1 cellular context compared by ENCODE assay signal in the genomic region with DNA sequence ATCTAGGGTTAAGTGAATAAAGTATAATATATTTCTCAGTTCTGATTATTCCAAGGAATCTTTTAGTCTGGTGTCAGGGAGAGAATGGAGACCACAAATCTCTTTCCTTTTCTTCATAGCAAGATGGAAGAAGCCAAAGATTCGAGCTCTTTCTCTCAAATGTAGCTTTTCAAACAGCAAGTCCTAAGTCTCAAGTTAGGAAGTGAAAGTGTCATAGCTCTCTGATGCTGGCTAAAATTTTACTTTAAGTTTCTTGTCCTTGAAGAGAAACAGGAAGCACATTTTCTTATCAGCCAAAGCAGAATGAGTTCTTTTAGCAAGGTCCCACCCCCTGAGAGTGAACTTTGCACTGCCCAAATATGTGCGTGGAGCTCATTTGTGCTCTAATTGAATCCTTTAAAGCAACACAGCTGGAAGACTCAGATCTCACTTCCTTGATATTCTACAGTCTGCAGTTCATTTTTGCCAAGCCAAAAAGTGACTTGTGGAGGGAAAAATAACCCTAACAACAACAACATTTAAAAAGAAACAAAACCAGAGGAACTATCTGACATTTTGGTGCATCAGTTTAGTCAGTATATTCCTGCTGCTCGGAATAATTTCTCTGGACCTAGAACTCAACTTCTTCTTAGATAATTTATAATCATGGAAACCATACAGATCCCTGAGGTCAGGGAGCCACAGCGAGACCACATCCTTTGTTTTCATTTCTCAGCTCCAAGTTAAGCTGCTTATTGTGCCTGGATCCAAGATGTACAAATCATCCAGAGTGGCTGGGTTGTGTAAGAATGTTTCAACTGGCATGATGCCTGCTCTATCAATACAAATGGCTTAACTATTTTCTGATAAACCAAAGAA.
TF ChIP-seq lines count a peak whose summit lies in the region.

No MANE protein-coding gene starts in this region.

TF ChIP-seq in HCT116, 20 proteins besides CTCF, POLR2A, EP300 and RAD21 (continued from another document):
- TF ChIP-seq SP1 (IDR thresholded peaks at IDR 0.05; ENCODE audit: low read depth) (no peak), SRF (IDR thresholded peaks at IDR 0.05; ENCODE audit: low read depth) (0 out of 2 replicates have a peak, but pooled peaks have one; percentile 57)
